In the genomic region with DNA sequence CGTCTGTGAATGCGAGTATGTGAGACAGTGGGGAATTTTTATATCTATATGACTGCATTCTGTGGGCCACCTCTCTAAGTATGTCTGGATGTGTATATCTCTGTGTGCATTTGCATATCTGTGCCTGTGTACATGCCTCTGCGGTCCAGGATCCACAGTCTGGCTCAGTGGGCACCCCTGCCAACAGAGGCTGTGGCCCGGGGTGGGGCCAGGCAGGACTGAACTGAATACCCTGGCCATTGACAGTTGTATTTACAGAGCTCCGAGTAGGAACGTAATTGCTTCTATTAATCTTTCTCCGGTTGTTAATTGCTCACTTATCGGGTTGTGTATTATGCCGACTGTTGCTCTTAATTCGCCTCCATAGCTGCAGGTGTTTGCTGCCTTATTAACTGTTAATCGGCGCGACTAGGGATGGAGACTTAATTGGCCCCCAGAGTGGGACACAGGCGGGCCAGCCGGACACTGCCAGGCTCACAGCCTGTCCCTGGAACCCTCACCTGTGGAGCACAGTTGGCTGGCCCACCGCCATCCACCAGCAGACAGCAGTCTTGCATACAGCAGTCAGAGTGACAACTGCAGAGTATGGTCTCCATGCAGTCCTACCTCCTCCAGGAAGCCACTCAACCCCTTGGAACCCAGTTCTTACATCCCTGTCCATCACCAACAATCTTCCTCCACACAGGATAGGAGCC, we compare ENCODE assay signal across 18 cellular contexts. TPM values are rescaled to one million over a fixed set of nuclear protein-coding genes. Genes with fewer than 3 reads are reported as not detected.
DNase-seq lines count a peak whose midpoint lies in the region; ATAC-seq, FAIRE-seq and TF ChIP-seq lines count a peak whose summit lies in the region.
"Had no signal": no experiment of that assay in that cellular context is flagged by ENCODE, and none has a peak within 500 bp of the region (broad histone marks: within the 10 kb centered on the region; RNA-seq: fewer than 3 reads in every experiment).

No MANE protein-coding gene starts in this region.

- no peaks in the 10 kb centered on the region for H3K9me3 Mint-ChIP-seq in CD8-positive, alpha-beta T cell
- H3K9me3 Mint-ChIP-seq: activated T-cell treated with anti-CD3 and anti-CD28 coated beads, Interleukin-2, amount 50 U/mL, for 4 hours; CD4-positive, CD25-positive, alpha-beta regulatory T cell had no signal

- H2BK20ac ChIP-seq in H1 (ENCODE audit: low read length): no peak overlapping the region

- H3K79me1 ChIP-seq in H1 (ENCODE audit: low read depth, low read length): no peaks in the 10 kb centered on the region

- H3K23ac ChIP-seq in H1 (ENCODE audit: insufficient read length): no peak overlapping the region

- H3K27ac ChIP-seq in H1 (ENCODE audit: low read depth, low read length) (no peak overlapping the region), sigmoid colon (no peak overlapping the region)
- H3K27ac ChIP-seq in CD8-positive, alpha-beta T cell (ENCODE audit: low read depth, low read length): no peak overlapping the region

- H3K4me1 Mint-ChIP-seq in CD8-positive, alpha-beta T cell (ENCODE audit: low read depth): peaks cover 15% of the 10 kb centered on the region

- peak overlapping the region; percentile 72; the same call in 1 of the 2 replicates for H2BK15ac ChIP-seq in H1 (ENCODE audit: low read length)

- TF ChIP-seq POLR2A in H1 (IDR thresholded peaks at IDR 0.05; ENCODE audit: control extremely low read depth in 1 of 2, low read depth in 2 of 2, low read length in 2 of 2) (no peak), sigmoid colon (IDR thresholded peaks at IDR 0.05) (no peak)

- H3K4me2 ChIP-seq in H1 (ENCODE audit: insufficient read depth in 1 of 2, low read depth in 2 of 2, low read length in 2 of 2): no peak overlapping the region

- TF ChIP-seq RAD21 in H1 (IDR thresholded peaks at IDR 0.05 in 1 of 2, conservative IDR thresholded peaks at IDR 0.05 in 1 of 2; ENCODE audit: low read depth in 2 of 2, low read length in 2 of 2): no peak

- ATAC-seq in esophagus mucosa: no peak
- ATAC-seq in CD8-positive, alpha-beta T cell: no peak
- ATAC-seq: activated T-cell treated with anti-CD3 and anti-CD28 coated beads, Interleukin-2, amount 50 U/mL, for 4 hours; sciatic nerve had no signal

- H3K4ac ChIP-seq in H1 (replicated peaks; ENCODE audit: insufficient read length, low read depth, low read length): no peak overlapping the region

- no peak overlapping the region for H3K18ac ChIP-seq in H1 (ENCODE audit: extremely low read depth, low read length)

- H3K36me3 ChIP-seq in H1 (ENCODE audit: control insufficient read depth in 2 of 4, insufficient read depth in 4 of 4, low read length in 3 of 4) (no peaks in the 10 kb centered on the region), sigmoid colon (no peaks in the 10 kb centered on the region)
- no peaks in the 10 kb centered on the region for H3K36me3 ChIP-seq in CD8-positive, alpha-beta T cell (ENCODE audit: insufficient read depth, low read length)
- H3K36me3 ChIP-seq: adrenal gland, thoracic aorta had no signal

- H3K27ac Mint-ChIP-seq in CD8-positive, alpha-beta T cell: no peak overlapping the region

- FAIRE-seq in H1 (lab: Jason Lieb, UNC): no peak

- no peak overlapping the region for H3K4me3 Mint-ChIP-seq in CD8-positive, alpha-beta T cell
- H3K4me3 Mint-ChIP-seq: activated T-cell treated with anti-CD3 and anti-CD28 coated beads, Interleukin-2, amount 50 U/mL, for 4 hours had no signal

- intact Hi-C loops in sigmoid colon (cut with DNase I): loop anchor here (5.0 kb wide), 2 partner anchors 139 to 224 kb away; no protein-coding TSS in a partner anchor
- intact Hi-C loops in CD8-positive, alpha-beta T cell (cut with DNase I, micrococcal nuclease): loop anchor here (5.0 kb wide), 1 partner anchor 239 kb away; no protein-coding TSS in a partner anchor

- no peak overlapping the region for H2BK120ac ChIP-seq in H1 (replicated peaks; ENCODE audit: low read depth, low read length)

- 93% methylated on average over 16 of the region's 16 CpGs; no CpG with 5 or more reads in 1 of the 2 experiments for WGBS in H1 (ENCODE audit: extremely low coverage in 1 of 2, insufficient coverage in 1 of 2, insufficient read length in 1 of 2, insufficient replicate concordance in 2 of 2, low coverage in 1 of 2, low lambda C conversion rate in 2 of 2, missing lambda C conversion rate in 1 of 2), 2 experiments
- WGBS in sigmoid colon, 2 donors: 90% methylated on average over 16 of the region's 16 CpGs

- H3K14ac ChIP-seq in H1 (ENCODE audit: insufficient read length): no peak overlapping the region

- no peak overlapping the region for H2BK5ac ChIP-seq in H1 (ENCODE audit: low read depth, low read length)

- no peak overlapping the region for H4K8ac ChIP-seq in H1 (ENCODE audit: extremely low read depth, insufficient read depth, low read length)

- H3K27me3 Mint-ChIP-seq in CD8-positive, alpha-beta T cell (ENCODE audit: low read depth): no peaks in the 10 kb centered on the region
- H3K27me3 Mint-ChIP-seq: CD4-positive, CD25-positive, alpha-beta regulatory T cell had no signal

- POLR2A ChIA-PET in H1 (lab: Charles Lee; ENCODE audit: partially characterized antibody): interaction anchor here (1.1 kb wide), 2 partner anchors 13 to 27 kb away, joined by 4 read pairs; no protein-coding TSS in a partner anchor
- POLR2A ChIA-PET in CD8-positive, alpha-beta T cell (lab: Charles Lee): interaction anchor here (2.9 kb wide), 1 partner anchor 24 kb away, joined by 11 read pairs; no protein-coding TSS in a partner anchor

- TF ChIP-seq CTCF in H1 (IDR thresholded peaks at IDR 0.05; ENCODE audit: control extremely low read depth in 1 of 3, insufficient read depth in 1 of 3, low read depth in 1 of 3, low read length in 3 of 3): no peak
- no peak for TF ChIP-seq CTCF in sigmoid colon (IDR thresholded peaks at IDR 0.05)
- no peak for TF ChIP-seq CTCF in CD8-positive, alpha-beta T cell (IDR thresholded peaks at IDR 0.05)

- no peak overlapping the region for H4K5ac ChIP-seq in H1 (ENCODE audit: insufficient read length, low read depth, low read length)

- H3K56ac ChIP-seq in H1 (replicated peaks; ENCODE audit: insufficient read length, low read depth, low read length): no peak overlapping the region

- no peak overlapping the region for H2BK12ac ChIP-seq in H1 (ENCODE audit: low read depth, low read length)

- H4K20me1 ChIP-seq in H1 (replicated peaks in 1 of 2; ENCODE audit: control insufficient read depth in 1 of 2, insufficient read depth in 2 of 2, low read length in 2 of 2): no peaks in the 10 kb centered on the region

- H3K79me2 ChIP-seq in H1 (ENCODE audit: control insufficient read depth in 1 of 2, insufficient read depth in 2 of 2, low read length in 2 of 2): no peaks in the 10 kb centered on the region

- H3K23me2 ChIP-seq in H1 (ENCODE audit: low read depth, low read length): peaks cover 10% of the 10 kb centered on the region

- H3K27me3 ChIP-seq in H1 (replicated peaks in 1 of 4; ENCODE audit: control insufficient read depth in 3 of 4, extremely low read depth in 1 of 4, insufficient read depth in 3 of 4, low read length in 3 of 4) (no peaks in the 10 kb centered on the region), sigmoid colon (no peaks in the 10 kb centered on the region)
- no peaks in the 10 kb centered on the region for H3K27me3 ChIP-seq in CD8-positive, alpha-beta T cell (ENCODE audit: insufficient read depth, low read length)
- H3K27me3 ChIP-seq: adrenal gland had no signal

- TF ChIP-seq EP300 in H1 (IDR thresholded peaks at IDR 0.05; ENCODE audit: borderline replicate concordance in 1 of 2, low read depth in 2 of 2, low read length in 2 of 2) (no peak), sigmoid colon (IDR thresholded peaks at IDR 0.05) (no peak)

- H3K9me3 ChIP-seq in H1 (ENCODE audit: insufficient read depth in 2 of 2, low read depth in 1 of 2, low read length in 1 of 2) (no peaks in the 10 kb centered on the region), sigmoid colon (no peaks in the 10 kb centered on the region)
- H3K9me3 ChIP-seq in CD8-positive, alpha-beta T cell (ENCODE audit: low read length): no peaks in the 10 kb centered on the region
- H3K9me3 ChIP-seq: adrenal gland, thoracic aorta had no signal

- peaks cover 3 to 23% (median 18%) of the 10 kb centered on the region in 4 experiments for H3K4me1 ChIP-seq in H1 (replicated peaks in 1 of 4; ENCODE audit: control insufficient read depth in 3 of 4, insufficient read depth in 4 of 4, low read length in 3 of 4)
- H3K4me1 ChIP-seq in sigmoid colon: peaks cover 0 to 17% (median 4%) of the 10 kb centered on the region in 4 donors
- peaks cover 11% of the 10 kb centered on the region for H3K4me1 ChIP-seq in CD8-positive, alpha-beta T cell (ENCODE audit: insufficient read depth, low read length)
- H3K4me1 ChIP-seq: adrenal gland had no signal

- CTCF ChIA-PET in H1 (lab: Charles Lee; ENCODE audit: partially characterized antibody): interaction anchor here (0.6 to 8.3 kb wide), 4 partner anchors 23 to 154 kb away, joined by 3 to 206 read pairs (median 44); a partner anchor contains a TSS
- CTCF ChIA-PET in CD8-positive, alpha-beta T cell (lab: Charles Lee): interaction anchor here (5.6 kb wide), 1 partner anchor 26 kb away, joined by 65 read pairs; no protein-coding TSS in a partner anchor

- H2AFZ ChIP-seq in H1 (ENCODE audit: low read length): no peak overlapping the region

- no peak overlapping the region for H3K9ac ChIP-seq in H1 (replicated peaks in 1 of 4; ENCODE audit: extremely low read depth in 1 of 4, low read depth in 3 of 4, low read length in 3 of 4)

- DNase-seq in NCI-H1105 (lab: John Stamatoyannopoulos, UW) (peak; percentile 71), NCI-H526 (lab: John Stamatoyannopoulos, UW) (peak; percentile 22 to 78), H1 (ENCODE audit: low read depth in 1 of 2, low spot score in 2 of 2) (no peak), sigmoid colon (peak; percentile 70), anterior cingulate cortex (lab: John Stamatoyannopoulos, UW) (no peak)
- DNase-seq in CD8-positive, alpha-beta T cell: no peak
- DNase-seq: activated T-cell treated with anti-CD3 and anti-CD28 coated beads, Interleukin-2, amount 50 U/mL, for 4 hours; mesenchymal stem cell; NCI-H2171; nucleus accumbens; SHP77; stimulated activated CD4-positive, alpha-beta T cell treated with anti-CD3 and anti-CD28 coated beads, Interleukin-4, amount 100 ng/mL, for 24 hours; T-helper 2 cell had no signal

- H3K4me3 ChIP-seq in H1 (ENCODE audit: extremely low read depth in 1 of 4, insufficient read depth in 2 of 4, low read depth in 3 of 4, low read length in 4 of 4) (no peak overlapping the region), sigmoid colon (no peak overlapping the region)
- H3K4me3 ChIP-seq in CD8-positive, alpha-beta T cell (ENCODE audit: low read depth, low read length): no peak overlapping the region
- H3K4me3 ChIP-seq: adrenal gland, thoracic aorta had no signal

- peak overlapping the region; percentile 82 for H4K91ac ChIP-seq in H1 (replicated peaks; ENCODE audit: insufficient read length, low read length)

- no peaks in the 10 kb centered on the region for H3K36me3 Mint-ChIP-seq in CD8-positive, alpha-beta T cell
- H3K36me3 Mint-ChIP-seq: CD4-positive, CD25-positive, alpha-beta regulatory T cell had no signal

- H2AK5ac ChIP-seq in H1 (ENCODE audit: low read depth, low read length): 0 out of 2 replicates have a peak overlapping the region, but pooled peaks have one; percentile 95

RNA-seq across cellular contexts. Expression of a gene that starts 22.4 kb away (rescaled TPM):
- total RNA-seq in H1 (2021; fragmentation: NEBNext Ultra II Directional; extraction: Animal tissue kit (Norgen Biotek cat#: 25700)): 25.8 and 26.2 TPM in 2 replicates
- 15.6 and 29.0 TPM in 2 replicates for polyA plus RNA-seq in H1 (2011; rRNA removed)
- polyA plus RNA-seq in H1 (2011; cell fraction: cytosol; rRNA removed): 20.6 TPM
- 126 TPM for polyA plus RNA-seq in H1 (2011; cell fraction: nucleus; rRNA removed)
- 17.3 to 29.1 TPM (median 22.1 TPM) in 4 replicates for polyA plus RNA-seq in H1 (2012, experiment 1 of 2)
- 15.4 TPM for polyA plus RNA-seq in H1 (2012, experiment 2 of 2)
- polyA plus RNA-seq in H1 (2013, experiment 1 of 2): 13.4 TPM
- polyA plus RNA-seq in H1 (2013, experiment 2 of 2): 13.0 TPM
- 7.5 and 9.4 TPM in 2 replicates for polyA minus RNA-seq in H1 (2011; rRNA and poly(A)+ RNA removed)
- 14.0 TPM for polyA minus RNA-seq in H1 (2011; cell fraction: cytosol; rRNA and poly(A)+ RNA removed)
- 22.9 TPM for polyA minus RNA-seq in H1 (2011; cell fraction: nucleus; rRNA and poly(A)+ RNA removed)
- total RNA-seq in sigmoid colon: 1 to 10 TPM; 1.4 to 3.9 (median 1.5) TPM
- polyA plus RNA-seq in sigmoid colon: 1 to 10 TPM in 1 of 3 donors, not detected in 2; 1.3 TPM
- 0.24 TPM for total RNA-seq in esophagus mucosa
- under 1 TPM; 0.25 to 0.79 TPM for total RNA-seq in CD8-positive, alpha-beta T cell

RNA-seq across cellular contexts. Expression of a gene that starts 29.3 kb away (rescaled TPM):
- 1.8 and 2.0 TPM in 2 replicates for total RNA-seq in H1 (2021; fragmentation: NEBNext Ultra II Directional; extraction: Animal tissue kit (Norgen Biotek cat#: 25700))
- 2.9 and 4.2 TPM in 2 replicates for polyA plus RNA-seq in H1 (2011; rRNA removed)
- 4.7 TPM for polyA plus RNA-seq in H1 (2011; cell fraction: cytosol; rRNA removed)
- polyA plus RNA-seq in H1 (2011; cell fraction: nucleus; rRNA removed): 13.1 TPM
- 1.9 to 2.6 TPM (median 2.1 TPM) in 4 replicates for polyA plus RNA-seq in H1 (2012, experiment 1 of 2)
- polyA plus RNA-seq in H1 (2012, experiment 2 of 2): 0.84 TPM
- polyA plus RNA-seq in H1 (2013, experiment 1 of 2): 1.4 TPM
- polyA plus RNA-seq in H1 (2013, experiment 2 of 2): 1.0 TPM
- polyA minus RNA-seq in H1 (2011; rRNA and poly(A)+ RNA removed): 2.2 and 3.0 TPM in 2 replicates
- polyA minus RNA-seq in H1 (2011; cell fraction: cytosol; rRNA and poly(A)+ RNA removed): 1.2 TPM
- 5.6 TPM for polyA minus RNA-seq in H1 (2011; cell fraction: nucleus; rRNA and poly(A)+ RNA removed)
- under 1 TPM in 2 of 4 donors, not detected in 2; 0.14 to 0.55 TPM for total RNA-seq in sigmoid colon
- under 1 TPM in 1 of 3 donors, not detected in 2; 0.70 TPM for polyA plus RNA-seq in sigmoid colon
- 0.68 TPM for total RNA-seq in esophagus mucosa
- not detected for total RNA-seq in CD8-positive, alpha-beta T cell
- polyA plus RNA-seq: CD4-positive, CD25-positive, alpha-beta regulatory T cell had no signal

Comparison
In these comparisons a context has a peak if more than half of its experiments do, and no peak if none do; other contexts are left out.
1. DNase-seq: peak in NCI-H1105 (single experiment), NCI-H526 (2 of 2) and sigmoid colon (single experiment); none in H1 (0 of 2), anterior cingulate cortex (0 of 58) and CD8-positive, alpha-beta T cell (0 of 7).